ENCODE assay signal across 21 cellular contexts in genomic region chr2:3343012-3343411, GRCh38.
"Had no signal": no experiment of that assay in that cellular context is flagged by ENCODE, and none has a peak within 500 bp of the region (broad histone marks: within the 10 kb centered on the region; RNA-seq: fewer than 3 reads in every experiment).

No MANE protein-coding gene starts in this region.

- H3K79me2 ChIP-seq: hepatocyte had no signal

- H3K27me3 Mint-ChIP-seq: naive thymus-derived CD4-positive, alpha-beta T cell; type B pancreatic cell had no signal

- H3K4me2 ChIP-seq: hepatocyte had no signal

- DNase-seq: effector CD4-positive, alpha-beta T cell; endodermal cell; erythroblast; foreskin melanocyte; head of caudate nucleus; left colon; left ventricle myocardium superior; mesendoderm; naive thymus-derived CD4-positive, alpha-beta T cell; sigmoid colon; stimulated activated CD4-positive, alpha-beta T cell treated with anti-CD3 and anti-CD28 coated beads, Interleukin-2, amount 100 ng/mL, for 24 hours; stimulated activated CD4-positive, alpha-beta T cell treated with anti-CD3 and anti-CD28 coated beads, Interleukin-4, amount 100 ng/mL, for 4 hours; stimulated activated naive CD4-positive, alpha-beta T cell; stomach; substantia nigra; uterus had no signal

- H2AFZ ChIP-seq: hepatocyte had no signal

- H3K9me3 ChIP-seq: neutrophil, right atrium auricular region, sigmoid colon, stomach, uterus had no signal

- H3K9me3 Mint-ChIP-seq: type B pancreatic cell had no signal

- H3K4me3 Mint-ChIP-seq: endodermal cell; naive thymus-derived CD4-positive, alpha-beta T cell; type B pancreatic cell had no signal

- ATAC-seq: left colon; left ventricle myocardium superior; naive thymus-derived CD4-positive, alpha-beta T cell had no signal

- H3K27ac Mint-ChIP-seq: endodermal cell; naive thymus-derived CD4-positive, alpha-beta T cell; type B pancreatic cell had no signal

- H3K4me1 ChIP-seq: right atrium auricular region, sigmoid colon, stomach, uterus had no signal

- H3K27ac ChIP-seq: coronary artery, hepatocyte, neutrophil, right atrium auricular region, sigmoid colon, stomach, uterus had no signal

- H3K27me3 ChIP-seq: hepatocyte, neutrophil, right atrium auricular region, sigmoid colon, stomach, uterus had no signal
